8 cellular contexts compared by ENCODE assay signal in genomic region chr2:65186872-65187851, GRCh38. TPM values are rescaled to one million over a fixed set of nuclear protein-coding genes. Genes with fewer than 3 reads are reported as not detected.
DNase-seq lines count a peak whose midpoint lies in the region; ATAC-seq and TF ChIP-seq lines count a peak whose summit lies in the region.

No MANE protein-coding gene starts in this region.

- no peaks in the 10 kb centered on the region for H3K27me3 Mint-ChIP-seq in activated CD8-positive, alpha-beta T cell treated with anti-CD3 and anti-CD28 coated beads for 36 hours

- H3K27ac Mint-ChIP-seq in activated CD8-positive, alpha-beta T cell treated with anti-CD3 and anti-CD28 coated beads for 36 hours = no peak overlapping the region

- CTCF ChIA-PET in activated CD8-positive, alpha-beta T cell treated with anti-CD3 and anti-CD28 coated beads for 36 hours (lab: Charles Lee) = interaction anchor here (0.7 to 3.3 kb wide), 28 partner anchors 9 to 380 kb away, joined by 3 to 35 read pairs (median 4); partner anchors contain the start of gene ACTR2

- POLR2A ChIA-PET in activated CD8-positive, alpha-beta T cell treated with anti-CD3 and anti-CD28 coated beads for 36 hours (lab: Charles Lee) = interaction anchor here (0.7 kb wide), 1 partner anchor 274 kb away, joined by 3 read pairs; no protein-coding TSS in a partner anchor

- H3K36me3 Mint-ChIP-seq in activated CD8-positive, alpha-beta T cell treated with anti-CD3 and anti-CD28 coated beads for 36 hours (ENCODE audit: low read depth) = no peaks in the 10 kb centered on the region

- H3K4me3 Mint-ChIP-seq in activated CD8-positive, alpha-beta T cell treated with anti-CD3 and anti-CD28 coated beads for 36 hours = no peak overlapping the region

- H3K9me3 Mint-ChIP-seq in activated CD8-positive, alpha-beta T cell treated with anti-CD3 and anti-CD28 coated beads for 36 hours = no peaks in the 10 kb centered on the region

- DNase-seq in NCI-H345 (lab: John Stamatoyannopoulos, UW) (peak; percentile 28), NCI-H345 treated with DMSO at 0.1 percent for 48 hours (lab: John Stamatoyannopoulos, UW; ENCODE audit: unreplicated experiment) (no peak), NCI-H774 (lab: John Stamatoyannopoulos, UW) (peak; percentile 59), medulla oblongata (ENCODE audit: extremely low spot score) (peak; percentile 93)
- peak; percentile 75 for DNase-seq in activated CD8-positive, alpha-beta T cell treated with anti-CD3 and anti-CD28 coated beads for 36 hours
- DNase-seq in effector CD8-positive, alpha-beta T cell (lab: John Stamatoyannopoulos, UW) = peak; percentile 26
- peak; percentile 12 for DNase-seq in stimulated activated CD8-positive, alpha-beta memory T cell treated with anti-CD3 and anti-CD28 coated beads, Interleukin-12 subunit alpha, Interleukin-12 subunit beta, amount 100 ng/mL, for 24 hours (ENCODE audit: extremely low read depth)

- intact Hi-C loops in activated CD8-positive, alpha-beta T cell treated with anti-CD3 and anti-CD28 coated beads for 36 hours (cut with micrococcal nuclease) = no loop called here

- peaks cover 4% of the 10 kb centered on the region for H3K4me1 Mint-ChIP-seq in activated CD8-positive, alpha-beta T cell treated with anti-CD3 and anti-CD28 coated beads for 36 hours (ENCODE audit: low read depth)

- peak; percentile 74 for TF ChIP-seq CTCF in activated CD8-positive, alpha-beta T cell treated with anti-CD3 and anti-CD28 coated beads for 36 hours (IDR thresholded peaks at IDR 0.05)

- peak; percentile 70 for ATAC-seq in HG03097 (IDR thresholded peaks at IDR 0.05; ENCODE audit: low FRiP score, unreplicated experiment)
- peak; percentile 90 for ATAC-seq in activated CD8-positive, alpha-beta T cell treated with anti-CD3 and anti-CD28 coated beads for 36 hours

RNA-seq across cellular contexts. Expression of gene ACTR2, which starts 40.5 kb away (rescaled TPM):
- 100 to 1,000 TPM; 331 to 341 TPM for total RNA-seq in activated CD8-positive, alpha-beta T cell treated with anti-CD3 and anti-CD28 coated beads for 36 hours

RNA-seq across cellular contexts. Expression of gene RAB1A, which starts 57.3 kb away (rescaled TPM):
- total RNA-seq in activated CD8-positive, alpha-beta T cell treated with anti-CD3 and anti-CD28 coated beads for 36 hours = 10 to 100 TPM; 71.8 to 75.8 TPM
